In the genomic region with DNA sequence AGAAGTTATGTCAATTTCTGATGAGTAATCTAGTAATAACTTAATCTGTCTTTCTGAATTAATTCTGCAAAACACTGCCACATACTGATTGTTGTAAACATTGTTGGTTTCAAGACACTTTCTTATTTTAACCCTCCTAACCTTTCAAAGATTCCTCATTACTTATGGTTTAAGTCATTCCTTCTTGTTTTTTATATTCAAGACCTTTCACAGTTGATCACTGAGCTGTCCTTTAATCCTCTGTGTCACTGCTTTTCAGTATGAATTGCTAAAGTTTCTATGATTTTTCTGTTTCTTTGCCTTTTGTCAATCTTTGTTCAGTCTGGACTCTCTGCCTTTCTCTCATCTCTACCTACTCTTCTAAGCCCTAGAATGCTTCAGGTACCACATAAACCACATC, we compare ENCODE assay signal across 27 cellular contexts.
A peak's percentile ranks its signal among the peaks of the same experiment; 100 is the strongest.
DNase-seq lines count a peak whose midpoint lies in the region; ATAC-seq, FAIRE-seq and TF ChIP-seq lines count a peak whose summit lies in the region.
"Had no signal": no experiment of that assay in that cellular context is flagged by ENCODE, and none has a peak within 500 bp of the region (broad histone marks: within the 10 kb centered on the region; RNA-seq: fewer than 3 reads in every experiment).

No MANE protein-coding gene starts in this region.

- H2BK5ac ChIP-seq in IMR-90 (ENCODE audit: low read depth, low read length, poor library complexity, severe bottlenecking) (no peak overlapping the region), neuronal stem cell (ENCODE audit: low read length) (no peak overlapping the region)

- H3K4me1 Mint-ChIP-seq in nephron, result peaks cover 49% of the 10 kb centered on the region
- no peaks in the 10 kb centered on the region for H3K4me1 Mint-ChIP-seq in glutamatergic neuron (ENCODE audit: low read depth, unreplicated experiment)

- TF ChIP-seq CTCF in IMR-90 (conservative IDR thresholded peaks at IDR 0.05; ENCODE audit: low read depth, low read length) (no peak), choroid plexus epithelial cell (conservative IDR thresholded peaks at IDR 0.05; ENCODE audit: low read depth, low read length) (no peak), nephron (IDR thresholded peaks at IDR 0.05; ENCODE audit: unreplicated experiment in 3 of 3) (no peak), BE2C (IDR thresholded peaks at IDR 0.05; ENCODE audit: low read depth, low read length) (no peak), glutamatergic neuron (IDR thresholded peaks at IDR 0.05; ENCODE audit: partially characterized antibody, unreplicated experiment) (no peak)

- H2BK15ac ChIP-seq in IMR-90 (ENCODE audit: low read depth, low read length) (no peak overlapping the region), neuronal stem cell (ENCODE audit: low read length) (no peak overlapping the region)

- intact Hi-C loops in IMR-90 (cut with micrococcal nuclease), result no loop called here

- H3K9me3 Mint-ChIP-seq in nephron (no peaks in the 10 kb centered on the region), glutamatergic neuron (ENCODE audit: unreplicated experiment) (no peaks in the 10 kb centered on the region)
- H3K9me3 Mint-ChIP-seq: CD4-positive, alpha-beta T cell had no signal

- dilution Hi-C loops in IMR-90 (cut with HindIII; ENCODE audit: low sequenced_read_pairs, unreplicated experiment), result no loop called here

- CTCF ChIA-PET in IMR-90 (lab: Yijun Ruan, JAX), result no interaction called here

- H3K4me1 ChIP-seq in IMR-90 (ENCODE audit: control insufficient read depth, insufficient read depth, low read length) (peaks cover 4% of the 10 kb centered on the region), BE2C (no peaks in the 10 kb centered on the region), neuronal stem cell (ENCODE audit: control insufficient read depth in 2 of 2, insufficient read depth in 1 of 2, low read depth in 1 of 2, low read length in 2 of 2) (no peaks in the 10 kb centered on the region)

- H3K36me3 ChIP-seq in IMR-90 (ENCODE audit: control insufficient read depth, insufficient read depth, low read length) (no peaks in the 10 kb centered on the region), BE2C (no peaks in the 10 kb centered on the region), neuronal stem cell (replicated peaks in 1 of 2; ENCODE audit: control insufficient read depth in 2 of 2, insufficient read depth in 2 of 2, low read length in 2 of 2) (no peaks in the 10 kb centered on the region)
- H3K36me3 ChIP-seq: BLaER1 treated with 17β-estradiol and CSF1 and Interleukin-3, amounts not matched to agents 10 nM and 100 nM; MG63; SJSA1 had no signal

- no peak for TF ChIP-seq POLR2A in IMR-90 (IDR thresholded peaks at IDR 0.05; ENCODE audit: low read depth, low read length)

- FAIRE-seq in GM19239 (lab: Jason Lieb, UNC), result peak; percentile 37
- FAIRE-seq: A204.1, GM12878, H54 had no signal

- in situ Hi-C loops in IMR-90 (cut with MboI; ENCODE audit: low sequenced_read_pairs), result no loop called here

- H4K20me1 ChIP-seq in IMR-90 (ENCODE audit: insufficient read depth, low read length), result no peaks in the 10 kb centered on the region
- H4K20me1 ChIP-seq: BLaER1 treated with 17β-estradiol and CSF1 and Interleukin-3, amounts not matched to agents 10 nM and 100 nM had no signal

- POLR2A ChIA-PET in IMR-90 (lab: Charles Lee; ENCODE audit: unreplicated experiment), result no interaction called here

- no peak for DNase-seq in GM19239 (ENCODE audit: insufficient read length, low spot score)
- DNase-seq in IMR-90, result no peak
- peak; percentile 20 for DNase-seq in choroid plexus epithelial cell (ENCODE audit: low read depth)
- DNase-seq in NCI-H774 (lab: John Stamatoyannopoulos, UW), result no peak
- DNase-seq in BE2C, result no peak
- DNase-seq in neuronal stem cell (ENCODE audit: low spot score), result no peak
- no peak for DNase-seq in glutamatergic neuron
- DNase-seq: CD4-positive, alpha-beta T cell; DMS53; GDM1; KBM-7; MG63; NCI-H1105 treated with DMSO at 0.1 percent for 48 hours; NCI-H146; NCI-H2029; NCI-H446; NCI-H524 treated with DMSO at 0.1 percent for 48 hours; NCI-H82; NK-92 treated with Interleukin-12 subunit alpha and Interleukin-12 subunit beta, amount 100 ng/mL, for 24 hours; PC-9; Right ventricle myocardium superior had no signal

- H4K5ac ChIP-seq in IMR-90 (ENCODE audit: low read depth, low read length), result no peak overlapping the region

- no peak overlapping the region for H3K4me3 ChIP-seq in IMR-90 (ENCODE audit: insufficient read depth, low read depth, low read length)
- no peak overlapping the region for H3K4me3 ChIP-seq in choroid plexus epithelial cell (ENCODE audit: low read depth, low read length)
- no peak overlapping the region for H3K4me3 ChIP-seq in BE2C (ENCODE audit: low read depth, low read length)
- H3K4me3 ChIP-seq in neuronal stem cell (ENCODE audit: low read length in 2 of 2), result no peak overlapping the region
- H3K4me3 ChIP-seq: BLaER1 treated with 17β-estradiol and CSF1 and Interleukin-3, amounts not matched to agents 10 nM and 100 nM; GM12878; MG63; PC-9; SJSA1 had no signal

- H2AK9ac ChIP-seq in IMR-90 (replicated peaks; ENCODE audit: low read depth, low read length, poor library complexity), result no peak overlapping the region

- no peak overlapping the region for H3K4me3 Mint-ChIP-seq in nephron
- H3K4me3 Mint-ChIP-seq in glutamatergic neuron (ENCODE audit: unreplicated experiment), result no peak overlapping the region
- H3K4me3 Mint-ChIP-seq: CD4-positive, alpha-beta T cell had no signal

- no peak overlapping the region for H2BK120ac ChIP-seq in IMR-90 (ENCODE audit: low read depth, low read length)
- no peak overlapping the region for H2BK120ac ChIP-seq in neuronal stem cell (ENCODE audit: low read depth, low read length)

- no peak for ATAC-seq in IMR-90 (ENCODE audit: low read depth)
- ATAC-seq: GM12878 had no signal

- H3K79me1 ChIP-seq in IMR-90 (ENCODE audit: low read depth in 1 of 2, low read length in 2 of 2), result no peaks in the 10 kb centered on the region; a peak in 1 of 4 replicates
- no peaks in the 10 kb centered on the region for H3K79me1 ChIP-seq in neuronal stem cell (ENCODE audit: low read depth, low read length)

- H4K91ac ChIP-seq in IMR-90 (ENCODE audit: insufficient read depth, low read depth, low read length) (no peak overlapping the region), neuronal stem cell (ENCODE audit: low read depth, low read length, poor library complexity) (no peak overlapping the region)

- no peak overlapping the region for H2BK20ac ChIP-seq in IMR-90 (ENCODE audit: low read depth, low read length)

- no peaks in the 10 kb centered on the region for H3K9me1 ChIP-seq in IMR-90 (ENCODE audit: insufficient read depth, low read length)

- H2AK5ac ChIP-seq in IMR-90 (ENCODE audit: low read depth, low read length) (no peak overlapping the region), neuronal stem cell (ENCODE audit: low read depth, low read length) (no peak overlapping the region)

- BruUV-seq in IMR-90 (replicated peaks; lab: Mats Ljungman, UMichigan), result no TSS peak

- H3K4ac ChIP-seq in IMR-90 (ENCODE audit: low read depth, low read length) (peak overlapping the region; percentile 53; the same call in 1 of the 2 replicates), neuronal stem cell (ENCODE audit: low read length) (no peak overlapping the region)

- no peak overlapping the region for H3K56ac ChIP-seq in IMR-90 (ENCODE audit: extremely low read depth, insufficient read depth, low read length)

- H3K27ac ChIP-seq in IMR-90 (ENCODE audit: insufficient read depth, low read length) (no peak overlapping the region), neuronal stem cell (replicated peaks; ENCODE audit: low read length) (no peak overlapping the region)
- H3K27ac ChIP-seq: BLaER1 treated with 17β-estradiol and CSF1 and Interleukin-3, amounts not matched to agents 10 nM and 100 nM; PC-9; SJSA1 had no signal

- H3K23ac ChIP-seq in IMR-90 (ENCODE audit: low read depth, low read length) (no peak overlapping the region), neuronal stem cell (ENCODE audit: low read depth, low read length, poor library complexity) (no peak overlapping the region)

- H3K14ac ChIP-seq in IMR-90 (replicated peaks; ENCODE audit: low read depth, low read length), result 0 out of 2 replicates have a peak overlapping the region, but pooled peaks have one; percentile 21
- no peak overlapping the region for H3K14ac ChIP-seq in neuronal stem cell (ENCODE audit: low read length)

- H3K4me2 ChIP-seq in IMR-90 (ENCODE audit: low read depth, low read length), result no peak overlapping the region
- H3K4me2 ChIP-seq in neuronal stem cell (ENCODE audit: insufficient read depth, low read length, poor library complexity, severe bottlenecking), result no peak overlapping the region
- H3K4me2 ChIP-seq: BLaER1 treated with 17β-estradiol and CSF1 and Interleukin-3, amounts not matched to agents 10 nM and 100 nM; PC-9 had no signal

- H3K18ac ChIP-seq in IMR-90 (ENCODE audit: low read depth, low read length) (no peak overlapping the region), neuronal stem cell (ENCODE audit: low read length) (no peak overlapping the region)

- no peak for TF ChIP-seq RAD21 in IMR-90 (IDR thresholded peaks at IDR 0.05; ENCODE audit: low read length)

- no peaks in the 10 kb centered on the region for H3K27me3 ChIP-seq in IMR-90 (ENCODE audit: control insufficient read depth, insufficient read depth, low read length)
- H3K27me3 ChIP-seq in BE2C, result no peaks in the 10 kb centered on the region
- H3K27me3 ChIP-seq in neuronal stem cell (ENCODE audit: control insufficient read depth in 3 of 3, insufficient read depth in 3 of 3, low read depth in 1 of 3, low read length in 3 of 3), result no peaks in the 10 kb centered on the region
- H3K27me3 ChIP-seq: BLaER1 treated with 17β-estradiol and CSF1 and Interleukin-3, amounts not matched to agents 10 nM and 100 nM; MG63; SJSA1 had no signal

- H2AFZ ChIP-seq in IMR-90 (replicated peaks; ENCODE audit: low read length, poor library complexity), result no peak overlapping the region
- no peak overlapping the region for H2AFZ ChIP-seq in neuronal stem cell (ENCODE audit: low read length)
- H2AFZ ChIP-seq: PC-9 had no signal

- no peaks in the 10 kb centered on the region for H3K27me3 Mint-ChIP-seq in nephron (ENCODE audit: low read depth)
- peaks cover 1% of the 10 kb centered on the region for H3K27me3 Mint-ChIP-seq in glutamatergic neuron (ENCODE audit: unreplicated experiment)
- H3K27me3 Mint-ChIP-seq: CD4-positive, alpha-beta T cell had no signal

- H2BK12ac ChIP-seq in neuronal stem cell (ENCODE audit: low read length), result no peak overlapping the region

- no peaks in the 10 kb centered on the region for H3K36me3 Mint-ChIP-seq in nephron (ENCODE audit: low read depth)
- H3K36me3 Mint-ChIP-seq in glutamatergic neuron (ENCODE audit: unreplicated experiment), result no peaks in the 10 kb centered on the region

- H4K8ac ChIP-seq in IMR-90 (ENCODE audit: low read depth in 2 of 2, low read length in 2 of 2), result no peak overlapping the region
- no peak overlapping the region for H4K8ac ChIP-seq in neuronal stem cell (ENCODE audit: low read depth, low read length)

- H3K9me3 ChIP-seq in IMR-90 (ENCODE audit: control insufficient read depth, insufficient read depth, low read length) (no peaks in the 10 kb centered on the region), BE2C (no peaks in the 10 kb centered on the region), neuronal stem cell (replicated peaks in 1 of 2; ENCODE audit: control insufficient read depth in 2 of 2, insufficient read depth in 1 of 2, low read depth in 1 of 2, low read length in 2 of 2) (no peaks in the 10 kb centered on the region)
- H3K9me3 ChIP-seq: BLaER1 treated with 17β-estradiol and CSF1 and Interleukin-3, amounts not matched to agents 10 nM and 100 nM; MG63; SJSA1 had no signal

- H3K9ac ChIP-seq in IMR-90 (ENCODE audit: low read depth, low read length) (no peak overlapping the region), neuronal stem cell (ENCODE audit: low read depth, low read length, poor library complexity) (no peak overlapping the region)
- H3K9ac ChIP-seq: BLaER1 treated with 17β-estradiol and CSF1 and Interleukin-3, amounts not matched to agents 10 nM and 100 nM had no signal

- H3K27ac Mint-ChIP-seq in nephron, result peak overlapping the region; percentile 21 to 99 (median 76)
- H3K27ac Mint-ChIP-seq in glutamatergic neuron (ENCODE audit: unreplicated experiment), result no peak overlapping the region
- H3K27ac Mint-ChIP-seq: CD4-positive, alpha-beta T cell had no signal
